ENCODE assay signal across 1 cellular context in the genomic region with DNA sequence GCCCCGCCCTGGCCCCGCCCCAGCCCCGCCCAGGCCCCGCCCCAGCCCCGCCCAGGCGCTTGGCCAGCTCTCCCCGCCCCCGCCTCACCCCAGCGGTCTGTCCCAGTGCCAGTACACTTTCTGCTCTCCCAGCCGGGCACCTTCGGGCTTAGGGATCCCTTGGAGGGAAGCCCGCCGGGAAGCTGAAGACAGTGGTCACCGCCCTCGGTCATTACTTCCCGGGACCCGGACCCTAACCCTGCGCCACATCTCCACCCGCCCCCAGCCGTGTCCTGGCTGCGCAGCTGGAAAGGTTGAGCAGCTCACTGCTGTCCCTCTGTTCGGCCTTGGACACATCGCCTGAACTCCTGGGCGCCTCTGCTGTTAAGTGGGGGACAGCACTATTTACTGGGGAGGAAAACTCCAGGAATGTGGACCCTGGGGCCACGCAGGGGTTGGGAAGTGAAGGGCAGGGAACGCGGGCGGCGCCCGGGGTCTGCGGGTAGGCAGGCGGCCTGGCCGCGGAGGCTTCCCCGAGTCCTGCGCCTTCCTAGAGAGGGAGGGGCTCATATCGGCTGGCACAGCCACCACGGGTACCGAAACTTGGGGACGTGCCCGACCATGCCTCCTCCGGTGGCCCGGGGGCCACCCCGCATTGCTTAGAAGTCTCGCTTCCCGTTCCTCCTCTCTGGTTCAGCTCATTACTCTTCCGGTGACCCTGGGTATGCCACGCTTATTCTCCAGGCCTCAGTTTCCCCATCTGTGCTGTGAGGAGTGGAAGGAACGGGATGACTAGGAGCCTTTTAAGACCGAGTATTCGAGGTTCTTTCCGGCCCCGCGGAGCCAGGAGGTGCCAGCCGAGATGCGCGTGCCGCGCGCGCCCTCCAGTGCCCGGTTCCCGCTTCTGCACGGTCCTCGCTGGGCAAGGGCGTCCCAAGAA.
TF ChIP-seq lines count a peak whose summit lies in the region.

No MANE protein-coding gene starts in this region.

TF ChIP-seq in GM12878, 131 proteins besides CTCF, POLR2A, EP300 and RAD21 (continued from another document and continues in another):
- TF ChIP-seq, protein P1, sequence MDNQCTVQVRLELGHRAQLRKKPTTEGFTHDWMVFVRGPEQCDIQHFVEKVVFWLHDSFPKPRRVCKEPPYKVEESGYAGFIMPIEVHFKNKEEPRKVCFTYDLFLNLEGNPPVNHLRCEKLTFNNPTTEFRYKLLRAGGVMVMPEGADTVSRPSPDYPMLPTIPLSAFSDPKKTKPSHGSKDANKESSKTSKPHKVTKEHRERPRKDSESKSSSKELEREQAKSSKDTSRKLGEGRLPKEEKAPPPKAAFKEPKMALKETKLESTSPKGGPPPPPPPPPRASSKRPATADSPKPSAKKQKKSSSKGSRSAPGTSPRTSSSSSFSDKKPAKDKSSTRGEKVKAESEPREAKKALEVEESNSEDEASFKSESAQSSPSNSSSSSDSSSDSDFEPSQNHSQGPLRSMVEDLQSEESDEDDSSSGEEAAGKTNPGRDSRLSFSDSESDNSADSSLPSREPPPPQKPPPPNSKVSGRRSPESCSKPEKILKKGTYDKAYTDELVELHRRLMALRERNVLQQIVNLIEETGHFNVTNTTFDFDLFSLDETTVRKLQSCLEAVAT (IDR thresholded peaks at IDR 0.05) = no peak
- TF ChIP-seq, protein P2, sequence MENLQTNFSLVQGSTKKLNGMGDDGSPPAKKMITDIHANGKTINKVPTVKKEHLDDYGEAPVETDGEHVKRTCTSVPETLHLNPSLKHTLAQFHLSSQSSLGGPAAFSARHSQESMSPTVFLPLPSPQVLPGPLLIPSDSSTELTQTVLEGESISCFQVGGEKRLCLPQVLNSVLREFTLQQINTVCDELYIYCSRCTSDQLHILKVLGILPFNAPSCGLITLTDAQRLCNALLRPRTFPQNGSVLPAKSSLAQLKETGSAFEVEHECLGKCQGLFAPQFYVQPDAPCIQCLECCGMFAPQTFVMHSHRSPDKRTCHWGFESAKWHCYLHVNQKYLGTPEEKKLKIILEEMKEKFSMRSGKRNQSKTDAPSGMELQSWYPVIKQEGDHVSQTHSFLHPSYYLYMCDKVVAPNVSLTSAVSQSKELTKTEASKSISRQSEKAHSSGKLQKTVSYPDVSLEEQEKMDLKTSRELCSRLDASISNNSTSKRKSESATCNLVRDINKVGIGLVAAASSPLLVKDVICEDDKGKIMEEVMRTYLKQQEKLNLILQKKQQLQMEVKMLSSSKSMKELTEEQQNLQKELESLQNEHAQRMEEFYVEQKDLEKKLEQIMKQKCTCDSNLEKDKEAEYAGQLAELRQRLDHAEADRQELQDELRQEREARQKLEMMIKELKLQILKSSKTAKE (IDR thresholded peaks at IDR 0.05; ENCODE audit: low read depth, poor library complexity, severe bottlenecking) = peak; percentile 43
- no peak; the same call in none of the 2 replicates for TF ChIP-seq EED (IDR thresholded peaks at IDR 0.05; ENCODE audit: low read depth)
- no peak for TF ChIP-seq SMAD5 (IDR thresholded peaks at IDR 0.05; ENCODE audit: low read depth)
- 0 out of 2 replicates have a peak, but pooled peaks have one; percentile 19 for TF ChIP-seq MTA2 (IDR thresholded peaks at IDR 0.05; ENCODE audit: low read depth)
- peak; percentile 94 for TF ChIP-seq SMC3 (IDR thresholded peaks at IDR 0.05; ENCODE audit: borderline replicate concordance, low read length)
- TF ChIP-seq, protein P3, sequence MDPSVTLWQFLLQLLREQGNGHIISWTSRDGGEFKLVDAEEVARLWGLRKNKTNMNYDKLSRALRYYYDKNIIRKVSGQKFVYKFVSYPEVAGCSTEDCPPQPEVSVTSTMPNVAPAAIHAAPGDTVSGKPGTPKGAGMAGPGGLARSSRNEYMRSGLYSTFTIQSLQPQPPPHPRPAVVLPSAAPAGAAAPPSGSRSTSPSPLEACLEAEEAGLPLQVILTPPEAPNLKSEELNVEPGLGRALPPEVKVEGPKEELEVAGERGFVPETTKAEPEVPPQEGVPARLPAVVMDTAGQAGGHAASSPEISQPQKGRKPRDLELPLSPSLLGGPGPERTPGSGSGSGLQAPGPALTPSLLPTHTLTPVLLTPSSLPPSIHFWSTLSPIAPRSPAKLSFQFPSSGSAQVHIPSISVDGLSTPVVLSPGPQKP (IDR thresholded peaks at IDR 0.05; ENCODE audit: low read depth, low read length) = no peak; the same call in 1 of the 2 replicates
- TF ChIP-seq KLF5 (IDR thresholded peaks at IDR 0.05; ENCODE audit: partially characterized antibody) = no peak
- no peak for TF ChIP-seq ZNF384 (IDR thresholded peaks at IDR 0.05; ENCODE audit: borderline replicate concordance, low read depth, low read length)
- peak; percentile 39; the same call in 1 of the 2 replicates for TF ChIP-seq MXI1 (IDR thresholded peaks at IDR 0.05; ENCODE audit: low read depth, low read length)
- TF ChIP-seq MEF2B (IDR thresholded peaks at IDR 0.05; ENCODE audit: partially characterized antibody, poor library complexity, severe bottlenecking) = no peak
- no peak for TF ChIP-seq PML (IDR thresholded peaks at IDR 0.05; ENCODE audit: low read length)
- TF ChIP-seq, protein P4, sequence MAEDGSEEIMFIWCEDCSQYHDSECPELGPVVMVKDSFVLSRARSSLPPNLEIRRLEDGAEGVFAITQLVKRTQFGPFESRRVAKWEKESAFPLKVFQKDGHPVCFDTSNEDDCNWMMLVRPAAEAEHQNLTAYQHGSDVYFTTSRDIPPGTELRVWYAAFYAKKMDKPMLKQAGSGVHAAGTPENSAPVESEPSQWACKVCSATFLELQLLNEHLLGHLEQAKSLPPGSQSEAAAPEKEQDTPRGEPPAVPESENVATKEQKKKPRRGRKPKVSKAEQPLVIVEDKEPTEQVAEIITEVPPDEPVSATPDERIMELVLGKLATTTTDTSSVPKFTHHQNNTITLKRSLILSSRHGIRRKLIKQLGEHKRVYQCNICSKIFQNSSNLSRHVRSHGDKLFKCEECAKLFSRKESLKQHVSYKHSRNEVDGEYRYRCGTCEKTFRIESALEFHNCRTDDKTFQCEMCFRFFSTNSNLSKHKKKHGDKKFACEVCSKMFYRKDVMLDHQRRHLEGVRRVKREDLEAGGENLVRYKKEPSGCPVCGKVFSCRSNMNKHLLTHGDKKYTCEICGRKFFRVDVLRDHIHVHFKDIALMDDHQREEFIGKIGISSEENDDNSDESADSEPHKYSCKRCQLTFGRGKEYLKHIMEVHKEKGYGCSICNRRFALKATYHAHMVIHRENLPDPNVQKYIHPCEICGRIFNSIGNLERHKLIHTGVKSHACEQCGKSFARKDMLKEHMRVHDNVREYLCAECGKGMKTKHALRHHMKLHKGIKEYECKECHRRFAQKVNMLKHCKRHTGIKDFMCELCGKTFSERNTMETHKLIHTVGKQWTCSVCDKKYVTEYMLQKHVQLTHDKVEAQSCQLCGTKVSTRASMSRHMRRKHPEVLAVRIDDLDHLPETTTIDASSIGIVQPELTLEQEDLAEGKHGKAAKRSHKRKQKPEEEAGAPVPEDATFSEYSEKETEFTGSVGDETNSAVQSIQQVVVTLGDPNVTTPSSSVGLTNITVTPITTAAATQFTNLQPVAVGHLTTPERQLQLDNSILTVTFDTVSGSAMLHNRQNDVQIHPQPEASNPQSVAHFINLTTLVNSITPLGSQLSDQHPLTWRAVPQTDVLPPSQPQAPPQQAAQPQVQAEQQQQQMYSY (CRISPR knock-in tag; IDR thresholded peaks at IDR 0.05) = no peak
- peak in 1 of 2 experiments; percentile 66; a peak in 2 of 4 replicates for TF ChIP-seq BHLHE40 (IDR thresholded peaks at IDR 0.05; ENCODE audit: borderline replicate concordance in 1 of 2, low read depth in 2 of 2, low read length in 1 of 2)
- no peak for TF ChIP-seq RAD51 (IDR thresholded peaks at IDR 0.05)
- 0 out of 2 replicates have a peak, but pooled peaks have one; percentile 44 for TF ChIP-seq NBN (IDR thresholded peaks at IDR 0.05)
- peak; percentile 69; the same call in 1 of the 2 replicates for TF ChIP-seq GATAD2B (conservative IDR thresholded peaks at IDR 0.05; ENCODE audit: low read depth)
- no peak for TF ChIP-seq SREBF2 (IDR thresholded peaks at IDR 0.05; ENCODE audit: low read length)
- TF ChIP-seq, protein P5, sequence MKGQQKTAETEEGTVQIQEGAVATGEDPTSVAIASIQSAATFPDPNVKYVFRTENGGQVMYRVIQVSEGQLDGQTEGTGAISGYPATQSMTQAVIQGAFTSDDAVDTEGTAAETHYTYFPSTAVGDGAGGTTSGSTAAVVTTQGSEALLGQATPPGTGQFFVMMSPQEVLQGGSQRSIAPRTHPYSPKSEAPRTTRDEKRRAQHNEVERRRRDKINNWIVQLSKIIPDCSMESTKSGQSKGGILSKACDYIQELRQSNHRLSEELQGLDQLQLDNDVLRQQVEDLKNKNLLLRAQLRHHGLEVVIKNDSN (IDR thresholded peaks at IDR 0.05; ENCODE audit: borderline replicate concordance, extremely low read length, insufficient read depth, low read depth, low read length) = no peak
- TF ChIP-seq, protein P6, sequence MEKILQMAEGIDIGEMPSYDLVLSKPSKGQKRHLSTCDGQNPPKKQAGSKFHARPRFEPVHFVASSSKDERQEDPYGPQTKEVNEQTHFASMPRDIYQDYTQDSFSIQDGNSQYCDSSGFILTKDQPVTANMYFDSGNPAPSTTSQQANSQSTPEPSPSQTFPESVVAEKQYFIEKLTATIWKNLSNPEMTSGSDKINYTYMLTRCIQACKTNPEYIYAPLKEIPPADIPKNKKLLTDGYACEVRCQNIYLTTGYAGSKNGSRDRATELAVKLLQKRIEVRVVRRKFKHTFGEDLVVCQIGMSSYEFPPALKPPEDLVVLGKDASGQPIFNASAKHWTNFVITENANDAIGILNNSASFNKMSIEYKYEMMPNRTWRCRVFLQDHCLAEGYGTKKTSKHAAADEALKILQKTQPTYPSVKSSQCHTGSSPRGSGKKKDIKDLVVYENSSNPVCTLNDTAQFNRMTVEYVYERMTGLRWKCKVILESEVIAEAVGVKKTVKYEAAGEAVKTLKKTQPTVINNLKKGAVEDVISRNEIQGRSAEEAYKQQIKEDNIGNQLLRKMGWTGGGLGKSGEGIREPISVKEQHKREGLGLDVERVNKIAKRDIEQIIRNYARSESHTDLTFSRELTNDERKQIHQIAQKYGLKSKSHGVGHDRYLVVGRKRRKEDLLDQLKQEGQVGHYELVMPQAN (conservative IDR thresholded peaks at IDR 0.05) = no peak
- no peak for TF ChIP-seq BCL11A (IDR thresholded peaks at IDR 0.05; ENCODE audit: low read depth, low read length)
- no peak for TF ChIP-seq SRF (IDR thresholded peaks at IDR 0.05; ENCODE audit: low read depth in 2 of 2, low read length in 2 of 2)
- TF ChIP-seq CHD2 (IDR thresholded peaks at IDR 0.05; ENCODE audit: borderline replicate concordance, low read depth, low read length) = 0 out of 2 replicates have a peak, but pooled peaks have one; percentile 27
- TF ChIP-seq, protein P7, sequence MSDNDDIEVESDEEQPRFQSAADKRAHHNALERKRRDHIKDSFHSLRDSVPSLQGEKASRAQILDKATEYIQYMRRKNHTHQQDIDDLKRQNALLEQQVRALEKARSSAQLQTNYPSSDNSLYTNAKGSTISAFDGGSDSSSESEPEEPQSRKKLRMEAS (IDR thresholded peaks at IDR 0.05; ENCODE audit: low read depth, low read length) = peak; percentile 12; the same call in 1 of the 2 replicates
- TF ChIP-seq, protein P8, sequence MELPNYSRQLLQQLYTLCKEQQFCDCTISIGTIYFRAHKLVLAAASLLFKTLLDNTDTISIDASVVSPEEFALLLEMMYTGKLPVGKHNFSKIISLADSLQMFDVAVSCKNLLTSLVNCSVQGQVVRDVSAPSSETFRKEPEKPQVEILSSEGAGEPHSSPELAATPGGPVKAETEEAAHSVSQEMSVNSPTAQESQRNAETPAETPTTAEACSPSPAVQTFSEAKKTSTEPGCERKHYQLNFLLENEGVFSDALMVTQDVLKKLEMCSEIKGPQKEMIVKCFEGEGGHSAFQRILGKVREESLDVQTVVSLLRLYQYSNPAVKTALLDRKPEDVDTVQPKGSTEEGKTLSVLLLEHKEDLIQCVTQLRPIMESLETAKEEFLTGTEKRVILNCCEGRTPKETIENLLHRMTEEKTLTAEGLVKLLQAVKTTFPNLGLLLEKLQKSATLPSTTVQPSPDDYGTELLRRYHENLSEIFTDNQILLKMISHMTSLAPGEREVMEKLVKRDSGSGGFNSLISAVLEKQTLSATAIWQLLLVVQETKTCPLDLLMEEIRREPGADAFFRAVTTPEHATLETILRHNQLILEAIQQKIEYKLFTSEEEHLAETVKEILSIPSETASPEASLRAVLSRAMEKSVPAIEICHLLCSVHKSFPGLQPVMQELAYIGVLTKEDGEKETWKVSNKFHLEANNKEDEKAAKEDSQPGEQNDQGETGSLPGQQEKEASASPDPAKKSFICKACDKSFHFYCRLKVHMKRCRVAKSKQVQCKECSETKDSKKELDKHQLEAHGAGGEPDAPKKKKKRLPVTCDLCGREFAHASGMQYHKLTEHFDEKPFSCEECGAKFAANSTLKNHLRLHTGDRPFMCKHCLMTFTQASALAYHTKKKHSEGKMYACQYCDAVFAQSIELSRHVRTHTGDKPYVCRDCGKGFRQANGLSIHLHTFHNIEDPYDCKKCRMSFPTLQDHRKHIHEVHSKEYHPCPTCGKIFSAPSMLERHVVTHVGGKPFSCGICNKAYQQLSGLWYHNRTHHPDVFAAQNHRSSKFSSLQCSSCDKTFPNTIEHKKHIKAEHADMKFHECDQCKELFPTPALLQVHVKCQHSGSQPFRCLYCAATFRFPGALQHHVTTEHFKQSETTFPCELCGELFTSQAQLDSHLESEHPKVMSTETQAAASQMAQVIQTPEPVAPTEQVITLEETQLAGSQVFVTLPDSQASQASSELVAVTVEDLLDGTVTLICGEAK (IDR thresholded peaks at IDR 0.05; ENCODE audit: borderline replicate concordance) = no peak
- TF ChIP-seq, protein P9, sequence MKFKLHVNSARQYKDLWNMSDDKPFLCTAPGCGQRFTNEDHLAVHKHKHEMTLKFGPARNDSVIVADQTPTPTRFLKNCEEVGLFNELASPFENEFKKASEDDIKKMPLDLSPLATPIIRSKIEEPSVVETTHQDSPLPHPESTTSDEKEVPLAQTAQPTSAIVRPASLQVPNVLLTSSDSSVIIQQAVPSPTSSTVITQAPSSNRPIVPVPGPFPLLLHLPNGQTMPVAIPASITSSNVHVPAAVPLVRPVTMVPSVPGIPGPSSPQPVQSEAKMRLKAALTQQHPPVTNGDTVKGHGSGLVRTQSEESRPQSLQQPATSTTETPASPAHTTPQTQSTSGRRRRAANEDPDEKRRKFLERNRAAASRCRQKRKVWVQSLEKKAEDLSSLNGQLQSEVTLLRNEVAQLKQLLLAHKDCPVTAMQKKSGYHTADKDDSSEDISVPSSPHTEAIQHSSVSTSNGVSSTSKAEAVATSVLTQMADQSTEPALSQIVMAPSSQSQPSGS (IDR thresholded peaks at IDR 0.05; ENCODE audit: low read length) = no peak
- 0 out of 2 replicates have a peak, but pooled peaks have one; percentile 60 for TF ChIP-seq LARP7 (IDR thresholded peaks at IDR 0.05)
- TF ChIP-seq ZZZ3 (IDR thresholded peaks at IDR 0.05; ENCODE audit: control insufficient read depth, insufficient read length, low read depth) = no peak
- peak; percentile 48 to 54; a peak in 2 of 4 replicates for TF ChIP-seq IKZF2 (IDR thresholded peaks at IDR 0.05)
- TF ChIP-seq JUND (IDR thresholded peaks at IDR 0.05; ENCODE audit: low read depth, low read length) = 0 out of 2 replicates have a peak, but pooled peaks have one; percentile 20
- no peak for TF ChIP-seq SIX5 (IDR thresholded peaks at IDR 0.05; ENCODE audit: low read depth, low read length, severe bottlenecking)
- TF ChIP-seq YY1 (IDR thresholded peaks at IDR 0.05; ENCODE audit: low read depth, low read length) = peak; percentile 38; the same call in 1 of the 2 replicates
- no peak for TF ChIP-seq MTA3 (IDR thresholded peaks at IDR 0.05; ENCODE audit: borderline replicate concordance, low read length)
- TF ChIP-seq NFXL1 (IDR thresholded peaks at IDR 0.05; ENCODE audit: borderline replicate concordance) = no peak
- no peak for TF ChIP-seq CBX5 (IDR thresholded peaks at IDR 0.05; ENCODE audit: low read depth)
